In the genomic region with DNA sequence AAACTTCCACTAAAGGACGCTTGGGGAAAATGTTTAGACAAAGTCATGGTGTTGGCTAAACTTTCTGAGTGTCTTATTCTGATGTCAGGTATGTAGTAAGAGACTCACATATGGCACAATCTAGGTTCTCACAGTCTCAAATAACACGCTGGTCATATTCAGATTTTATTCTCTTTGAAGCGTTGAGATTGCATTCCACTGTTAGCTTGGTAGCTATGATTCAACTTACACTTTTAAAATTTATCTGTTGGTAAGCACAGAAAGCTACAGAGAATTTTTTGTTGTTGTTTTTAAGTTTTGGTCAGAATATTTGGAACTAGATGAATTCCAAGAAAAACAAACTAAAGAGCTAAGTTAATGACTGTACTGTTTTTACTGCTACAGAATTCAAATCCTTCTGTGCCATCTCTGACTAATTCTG, we compare ENCODE assay signal across 22 cellular contexts.
DNase-seq lines count a peak whose midpoint lies in the region; ATAC-seq and TF ChIP-seq lines count a peak whose summit lies in the region.
"Had no signal": no experiment of that assay in that cellular context is flagged by ENCODE, and none has a peak within 500 bp of the region (broad histone marks: within the 10 kb centered on the region; RNA-seq: fewer than 3 reads in every experiment).

No MANE protein-coding gene starts in this region.

- intact Hi-C loops in psoas muscle (cut with DNase I): loop anchor here in 1 of 2 donors (5.0 kb wide), 1 partner anchor 432 kb away; no protein-coding TSS in a partner anchor

- H3K27me3 ChIP-seq in SK-N-SH (ENCODE audit: insufficient read depth) (no peaks in the 10 kb centered on the region), psoas muscle (ENCODE audit: insufficient read depth in 3 of 3, low read length in 2 of 3) (no peaks in the 10 kb centered on the region)
- H3K27me3 ChIP-seq: BLaER1 had no signal

- POLR2A ChIA-PET in SK-N-SH (lab: Yijun Ruan, JAX): no interaction called here

- no peaks in the 10 kb centered on the region for H3K9me2 ChIP-seq in SK-N-SH

- H3K4me1 Mint-ChIP-seq in stimulated activated naive B cell treated with anti-CD40 and anti-IgM and Interleukin-4, amounts not matched to agents 10 μg/mL and 1 μg/mL and 100 μg/mL, for 72 hours: no peaks in the 10 kb centered on the region
- H3K4me1 Mint-ChIP-seq: activated naive CD4-positive, alpha-beta T cell treated with anti-CD3 and anti-CD28 coated beads, Interleukin-2, amount 10 ng/mL, durations not matched to agents 7 days and 5 days; naive B cell had no signal

- ATAC-seq in psoas muscle (peak; percentile 48 to 67 (median 55)), GM19351 (IDR thresholded peaks at IDR 0.05; ENCODE audit: unreplicated experiment) (no peak)
- no peak for ATAC-seq in stimulated activated naive B cell treated with anti-CD40 and anti-IgM and Interleukin-4, amounts not matched to agents 10 μg/mL and 1 μg/mL and 100 μg/mL, for 72 hours (replicated peaks)
- ATAC-seq: esophagus mucosa, HepG2 had no signal

- H3K27me3 Mint-ChIP-seq in stimulated activated naive B cell treated with anti-CD40 and anti-IgM and Interleukin-4, amounts not matched to agents 10 μg/mL and 1 μg/mL and 100 μg/mL, for 72 hours: peaks cover 4 to 11% of the 10 kb centered on the region in 2 donors
- H3K27me3 Mint-ChIP-seq: activated naive CD4-positive, alpha-beta T cell treated with anti-CD3 and anti-CD28 coated beads, Interleukin-2, amount 10 ng/mL, durations not matched to agents 7 days and 5 days had no signal

- H3K27ac ChIP-seq in SK-N-SH (ENCODE audit: low read depth in 2 of 2, low read length in 1 of 2) (peak overlapping the region; percentile 34 to 93; a peak in 3 of 4 replicates), psoas muscle (no peak overlapping the region)
- H3K27ac ChIP-seq: BLaER1 had no signal

- peak overlapping the region; percentile 58; the same call in 1 of the 2 replicates for H3K9ac ChIP-seq in SK-N-SH
- H3K9ac ChIP-seq: BLaER1 had no signal

- no peaks in the 10 kb centered on the region for H3K9me3 ChIP-seq in SK-N-SH
- H3K9me3 ChIP-seq in psoas muscle: no peaks in the 10 kb centered on the region
- H3K9me3 ChIP-seq: BLaER1 had no signal

- no peak for TF ChIP-seq EP300 in SK-N-SH (IDR thresholded peaks at IDR 0.05; ENCODE audit: borderline replicate concordance in 1 of 2, low read depth in 1 of 2, low read length in 1 of 2)

- CTCF ChIA-PET in SK-N-SH (lab: Yijun Ruan, JAX): no interaction called here

- WGBS in SK-N-SH (ENCODE audit: low lambda C conversion rate): 21% methylated on average over 3 of the region's 3 CpGs
- 19 to 40% (median 22%) methylated on average over 3 of the region's 3 CpGs for WGBS in psoas muscle, 3 donors

- no peaks in the 10 kb centered on the region for H4K20me1 ChIP-seq in SK-N-SH (ENCODE audit: insufficient read depth)
- H4K20me1 ChIP-seq: BLaER1 had no signal

- H3F3A ChIP-seq in SK-N-SH (replicated peaks; ENCODE audit: insufficient read depth): peaks cover 57% of the 10 kb centered on the region

- TF ChIP-seq RAD21 in SK-N-SH (IDR thresholded peaks at IDR 0.05; ENCODE audit: low read length): no peak

- H3K4me3 ChIP-seq in SK-N-SH (ENCODE audit: low read depth in 2 of 2, low read length in 1 of 2) (no peak overlapping the region), epithelial cell of esophagus (ENCODE audit: low read length) (no peak overlapping the region), psoas muscle (no peak overlapping the region)
- H3K4me3 ChIP-seq: BLaER1 had no signal

- H3K36me3 ChIP-seq in SK-N-SH (replicated peaks in 1 of 2; ENCODE audit: control insufficient read depth in 1 of 2, insufficient read depth in 2 of 2, low read length in 1 of 2): peaks cover 0 to 3% of the 10 kb centered on the region in 2 experiments
- no peaks in the 10 kb centered on the region for H3K36me3 ChIP-seq in psoas muscle (ENCODE audit: insufficient read depth in 1 of 2, low read depth in 1 of 2)
- H3K36me3 ChIP-seq: BLaER1 had no signal

- DNase-seq in AG20443 (ENCODE audit: low spot score): peak; percentile 37
- DNase-seq in SK-N-SH: no peak
- peak; percentile 8 for DNase-seq in epithelial cell of esophagus (ENCODE audit: low read depth)
- DNase-seq in psoas muscle: no peak
- DNase-seq in D341Med (ENCODE audit: low spot score): no peak
- DNase-seq in NAMALWA (ENCODE audit: low spot score): no peak
- no peak for DNase-seq in stimulated activated naive B cell treated with anti-CD40 and anti-IgM and Interleukin-4, amounts not matched to agents 10 μg/mL and 1 μg/mL and 100 μg/mL, for 72 hours
- DNase-seq: activated CD4-positive, alpha-beta T cell treated with anti-CD3 and anti-CD28 coated beads, Interleukin-2, amount 50 U/mL, for 1 hour; activated naive CD4-positive, alpha-beta T cell treated with anti-CD3 and anti-CD28 coated beads, Interleukin-2, amount 10 ng/mL, durations not matched to agents 7 days and 5 days; GF-D8; hippocampal formation; mammary epithelial cell; naive B cell; NCI-H187; NCI-H446; stimulated activated CD4-positive, alpha-beta T cell treated with anti-CD3 and anti-CD28 coated beads, Interleukin-4, amount 100 ng/mL, for 4 hours; substantia nigra; SW 1271 had no signal

- no peak overlapping the region for H3K27ac Mint-ChIP-seq in stimulated activated naive B cell treated with anti-CD40 and anti-IgM and Interleukin-4, amounts not matched to agents 10 μg/mL and 1 μg/mL and 100 μg/mL, for 72 hours
- H3K27ac Mint-ChIP-seq: activated naive CD4-positive, alpha-beta T cell treated with anti-CD3 and anti-CD28 coated beads, Interleukin-2, amount 10 ng/mL, durations not matched to agents 7 days and 5 days; naive B cell had no signal

- H2AFZ ChIP-seq in SK-N-SH (ENCODE audit: low read depth): peak overlapping the region; percentile 40; the same call in 1 of the 2 replicates

- no peak for TF ChIP-seq CTCF in SK-N-SH (IDR thresholded peaks at IDR 0.05)
- no peak for TF ChIP-seq CTCF in epithelial cell of esophagus (IDR thresholded peaks at IDR 0.05; ENCODE audit: insufficient read depth, low read depth, low read length, missing control alignments)
- no peak for TF ChIP-seq CTCF in psoas muscle (IDR thresholded peaks at IDR 0.05)

- H3K4me1 ChIP-seq in SK-N-SH (ENCODE audit: control insufficient read depth in 1 of 2, insufficient read depth in 2 of 2, low read depth in 1 of 2, low read length in 1 of 2) (peaks cover 4 to 24% of the 10 kb centered on the region in 2 experiments), psoas muscle (peaks cover 6% of the 10 kb centered on the region)
- H3K4me1 ChIP-seq: BLaER1 had no signal

- peaks cover 30% of the 10 kb centered on the region for H3K79me2 ChIP-seq in SK-N-SH (ENCODE audit: insufficient read depth)

- no peaks in the 10 kb centered on the region for H3K36me3 Mint-ChIP-seq in stimulated activated naive B cell treated with anti-CD40 and anti-IgM and Interleukin-4, amounts not matched to agents 10 μg/mL and 1 μg/mL and 100 μg/mL, for 72 hours
- H3K36me3 Mint-ChIP-seq: activated naive CD4-positive, alpha-beta T cell treated with anti-CD3 and anti-CD28 coated beads, Interleukin-2, amount 10 ng/mL, durations not matched to agents 7 days and 5 days; naive B cell had no signal

- H3K9me3 Mint-ChIP-seq in stimulated activated naive B cell treated with anti-CD40 and anti-IgM and Interleukin-4, amounts not matched to agents 10 μg/mL and 1 μg/mL and 100 μg/mL, for 72 hours: peaks cover 4 to 10% of the 10 kb centered on the region in 2 donors
- H3K9me3 Mint-ChIP-seq: activated naive CD4-positive, alpha-beta T cell treated with anti-CD3 and anti-CD28 coated beads, Interleukin-2, amount 10 ng/mL, durations not matched to agents 7 days and 5 days had no signal

- no peak overlapping the region for H3K4me3 Mint-ChIP-seq in stimulated activated naive B cell treated with anti-CD40 and anti-IgM and Interleukin-4, amounts not matched to agents 10 μg/mL and 1 μg/mL and 100 μg/mL, for 72 hours
- H3K4me3 Mint-ChIP-seq: activated naive CD4-positive, alpha-beta T cell treated with anti-CD3 and anti-CD28 coated beads, Interleukin-2, amount 10 ng/mL, durations not matched to agents 7 days and 5 days; naive B cell had no signal

- peak overlapping the region; percentile 55 for H3K4me2 ChIP-seq in SK-N-SH
- H3K4me2 ChIP-seq: BLaER1 had no signal

TF ChIP-seq in SK-N-SH, 30 proteins besides CTCF, POLR2A, EP300 and RAD21:
- no peak for TF ChIP-seq NRF1 (IDR thresholded peaks at IDR 0.05; ENCODE audit: low read depth, low read length)
- no peak for TF ChIP-seq TCF12 (IDR thresholded peaks at IDR 0.05)
- TF ChIP-seq RCOR1 (IDR thresholded peaks at IDR 0.05; ENCODE audit: low read length): no peak
- TF ChIP-seq RFX5 (IDR thresholded peaks at IDR 0.05; ENCODE audit: low read length): no peak
- TF ChIP-seq, protein P1, sequence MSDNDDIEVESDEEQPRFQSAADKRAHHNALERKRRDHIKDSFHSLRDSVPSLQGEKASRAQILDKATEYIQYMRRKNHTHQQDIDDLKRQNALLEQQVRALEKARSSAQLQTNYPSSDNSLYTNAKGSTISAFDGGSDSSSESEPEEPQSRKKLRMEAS (IDR thresholded peaks at IDR 0.05; ENCODE audit: low read depth): no peak
- no peak for TF ChIP-seq ELF1 (IDR thresholded peaks at IDR 0.05)

Comparison
In these comparisons a context has a peak if more than half of its experiments do, and no peak if none do; other contexts are left out.
1. DNase-seq: peak in AG20443 (single experiment) and epithelial cell of esophagus (single experiment); none in SK-N-SH (single experiment), psoas muscle (0 of 2), D341Med (single experiment), NAMALWA (single experiment) and stimulated activated naive B cell treated with anti-CD40 and anti-IgM and Interleukin-4, amounts not matched to agents 10 μg/mL and 1 μg/mL and 100 μg/mL, for 72 hours (single experiment).
2. ATAC-seq: peak in psoas muscle (4 of 4); none in GM19351 (single experiment) and stimulated activated naive B cell treated with anti-CD40 and anti-IgM and Interleukin-4, amounts not matched to agents 10 μg/mL and 1 μg/mL and 100 μg/mL, for 72 hours (0 of 2).